In the genomic region with DNA sequence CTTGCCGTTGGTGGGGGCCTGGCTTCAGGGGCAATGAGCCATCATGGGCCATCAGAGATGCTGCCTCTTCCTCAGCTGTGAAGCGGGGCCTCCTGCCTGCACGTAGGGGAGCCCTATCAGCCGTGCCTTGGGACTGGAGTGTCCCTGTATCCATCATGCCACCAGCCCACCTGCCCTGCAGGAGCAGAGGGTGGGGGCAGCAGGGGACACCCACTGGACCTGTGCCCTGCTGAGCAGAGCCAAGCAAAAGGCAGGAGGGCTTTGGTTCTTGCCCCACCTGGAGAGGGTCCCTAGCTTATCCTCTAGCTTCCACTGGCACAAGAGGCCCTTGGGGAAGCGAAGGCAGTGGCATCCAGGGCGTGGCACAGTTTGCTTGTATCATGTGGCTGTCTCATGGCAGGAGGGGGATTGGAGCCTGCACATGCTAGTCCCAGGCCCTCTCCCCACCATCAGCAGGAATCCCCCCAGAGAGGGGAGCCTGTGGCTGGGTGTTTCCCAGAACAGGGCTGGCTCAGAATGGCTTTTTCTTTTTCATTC, we compare ENCODE assay signal across 16 cellular contexts.
"Had no signal": no experiment of that assay in that cellular context is flagged by ENCODE, and none has a peak within 500 bp of the region (broad histone marks: within the 10 kb centered on the region; RNA-seq: fewer than 3 reads in every experiment).

No MANE protein-coding gene starts in this region.

- H3K4me3 ChIP-seq: esophagus muscularis mucosa, hepatocyte, lung, smooth muscle cell, stomach, upper lobe of right lung had no signal

- DNase-seq: activated CD4-positive, alpha-beta T cell treated with anti-CD3 and anti-CD28 coated beads for 1 hour; activated CD4-positive, alpha-beta T cell treated with anti-CD3 and anti-CD28 coated beads, Interleukin-2, amount 50 U/mL, for 48 hours; activated gamma-delta T cell treated with Interleukin-2 at 50 U/mL for 16 hours; dermis blood vessel endothelial cell; effector memory CD4-positive, alpha-beta T cell; stimulated activated CD4-positive, alpha-beta T cell treated with anti-CD3 and anti-CD28 coated beads, Interleukin-4, amount 100 ng/mL, for 24 hours; stomach; T-helper 17 cell; upper lobe of right lung; WERI-Rb-1 had no signal

- H3K27me3 ChIP-seq: esophagus muscularis mucosa, hepatocyte, stomach, upper lobe of right lung had no signal

- H3K79me2 ChIP-seq: hepatocyte had no signal

- H3K36me3 ChIP-seq: upper lobe of right lung, WERI-Rb-1 had no signal

- H3K9me3 ChIP-seq: esophagus muscularis mucosa, stomach, upper lobe of right lung had no signal

- H2AFZ ChIP-seq: hepatocyte had no signal

- H3K4me2 ChIP-seq: hepatocyte, smooth muscle cell had no signal

- ATAC-seq: natural killer cell treated with Interleukin-12 subunit alpha and Interleukin-12 subunit beta and Interleukin-15 and Interleukin-18, amount 100 ng/mL, for 72 hours; stimulated activated effector memory CD8-positive, alpha-beta T cell treated with anti-CD3 and anti-CD28 coated beads, Interleukin-12 subunit alpha, Interleukin-12 subunit beta, amount 100 ng/mL, for 72 hours; T-helper 17 cell; upper lobe of right lung had no signal

- H3K27ac ChIP-seq: hepatocyte, upper lobe of right lung, WERI-Rb-1 had no signal
